ENCODE assay signal across 8 cellular contexts in genomic region chr19:5904302-5905071, GRCh38. TPM values are rescaled to one million over a fixed set of nuclear protein-coding genes. Genes with fewer than 3 reads are reported as not detected.
DNase-seq lines count a peak whose midpoint lies in the region; ATAC-seq and TF ChIP-seq lines count a peak whose summit lies in the region.

Gene VMAC (plus strand): TSS chr19:5904872. CDS start chr19:5904891, 19 bp downstream.

- no peaks in the 10 kb centered on the region for H3K27me3 Mint-ChIP-seq in activated B cell treated with CpG ODN at 0.5 μM for 24 hours

- H3K4me3 ChIP-seq in AG09309 (ENCODE audit: control insufficient read depth, low read depth, low read length): peak within 1 kb of the TSS; percentile 96

- no peaks in the 10 kb centered on the region for H3K9me3 Mint-ChIP-seq in activated B cell treated with CpG ODN at 0.5 μM for 24 hours

- peaks cover 29% of the 10 kb centered on the region for H3K36me3 Mint-ChIP-seq in activated B cell treated with CpG ODN at 0.5 μM for 24 hours (ENCODE audit: low read depth)

- CTCF ChIA-PET in activated B cell treated with CpG ODN at 0.5 μM for 24 hours (lab: Charles Lee): interaction anchor here (1.1 to 1.3 kb wide), 2 partner anchors 63 to 101 kb away, joined by 3 to 6 read pairs; no protein-coding TSS in a partner anchor

- peak within 1 kb of the TSS; percentile 98 for H3K27ac Mint-ChIP-seq in activated B cell treated with CpG ODN at 0.5 μM for 24 hours

- ATAC-seq in GM19023 (IDR thresholded peaks at IDR 0.05; ENCODE audit: unreplicated experiment) (peak; percentile 79), HG03196 (IDR thresholded peaks at IDR 0.05; ENCODE audit: unreplicated experiment) (peak; percentile 77), activated B cell treated with CpG ODN at 0.5 μM for 24 hours (ENCODE audit: low read depth) (peak; percentile 78)

- H3K4me3 Mint-ChIP-seq in activated B cell treated with CpG ODN at 0.5 μM for 24 hours: peak within 1 kb of the TSS; percentile 95

- TF ChIP-seq CTCF in AG09309 (IDR thresholded peaks at IDR 0.05; ENCODE audit: control insufficient read depth, insufficient read depth, low read depth, low read length, missing control alignments) (no peak), activated B cell treated with CpG ODN at 0.5 μM for 24 hours (IDR thresholded peaks at IDR 0.05) (no peak)

- intact Hi-C loops in activated B cell treated with CpG ODN at 0.5 μM for 24 hours (cut with micrococcal nuclease): loop anchor here (1.0 to 10.0 kb wide), 10 partner anchors 74 to 1630 kb away; partner anchors contain the start of genes ALKBH7, CATSPERD, DUS3L and FEM1A

- peaks cover 38% of the 10 kb centered on the region for H3K4me1 Mint-ChIP-seq in activated B cell treated with CpG ODN at 0.5 μM for 24 hours

- POLR2A ChIA-PET in activated B cell treated with CpG ODN at 0.5 μM for 24 hours (lab: Charles Lee): interaction anchor here (0.5 to 2.5 kb wide), 24 partner anchors 11 to 1474 kb away, joined by 3 to 34 read pairs (median 4); partner anchors contain the start of genes CATSPERD, FEM1A, KHSRP and LONP1

- DNase-seq in AG09309 (ENCODE audit: low read depth) (peak; percentile 100), NCI-H226 (peak; percentile 100), activated B cell treated with CpG ODN at 0.5 μM for 24 hours (peak; percentile 100), inferior parietal cortex (ENCODE audit: extremely low spot score) (peak; percentile 99), smooth muscle cell of the brain vasculature (ENCODE audit: low read depth, low spot score) (peak; percentile 100)
- peak; percentile 100 for DNase-seq in central memory CD4-positive, alpha-beta T cell

RNA-seq across cellular contexts. Expression of gene VMAC, which starts in this region (rescaled TPM):
- total RNA-seq in activated B cell treated with CpG ODN at 0.5 μM for 24 hours: 11.2 and 13.3 TPM in 2 replicates

Comparison
In these comparisons a context has a peak if more than half of its experiments do, and no peak if none do; other contexts are left out.
1. Peak in every context shown above with its lines: DNase-seq, ATAC-seq and H3K4me3 ChIP-seq.